ENCODE assay signal across 6 cellular contexts in the genomic region with DNA sequence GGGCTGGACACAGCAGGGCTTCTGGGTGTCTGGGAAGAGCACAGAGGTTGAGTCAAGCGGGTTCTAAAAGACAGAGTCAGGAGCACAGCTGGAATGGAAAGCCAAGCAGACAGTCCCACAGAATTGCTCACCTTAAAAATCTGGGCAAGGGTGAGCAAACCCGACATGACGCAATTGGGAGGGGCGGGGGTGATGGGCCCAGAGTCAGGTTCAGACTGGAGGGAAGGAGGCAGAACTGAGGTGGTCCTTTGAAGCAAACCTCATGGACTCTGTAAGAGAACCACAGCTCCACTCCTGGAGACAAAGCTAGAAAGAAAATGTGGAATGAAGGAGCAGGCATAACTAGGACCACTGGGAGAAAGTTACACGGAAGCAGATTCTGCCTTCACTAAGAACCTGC. TPM values are rescaled to one million over a fixed set of nuclear protein-coding genes. Genes with fewer than 3 reads are reported as not detected.
"Had no signal": no experiment of that assay in that cellular context is flagged by ENCODE, and none has a peak within 500 bp of the region (broad histone marks: within the 10 kb centered on the region; RNA-seq: fewer than 3 reads in every experiment).

No MANE protein-coding gene starts in this region.

- H3K9me3 Mint-ChIP-seq: GM23338, H9 had no signal

- ATAC-seq: GM23338, K562 had no signal

- H3K27ac Mint-ChIP-seq: GM23338, H9 had no signal

- H3K4me3 ChIP-seq: GM23338, K562 had no signal

- DNase-seq: H9, HCEC 1CT, IMR-90 had no signal

- H3K4me3 Mint-ChIP-seq: GM23338, H9 had no signal

RNA-seq across cellular contexts. Expression of a gene that starts 49.0 kb away (rescaled TPM):
- total RNA-seq: HT-29 had no signal
